25 cellular contexts compared by ENCODE assay signal in the genomic region with DNA sequence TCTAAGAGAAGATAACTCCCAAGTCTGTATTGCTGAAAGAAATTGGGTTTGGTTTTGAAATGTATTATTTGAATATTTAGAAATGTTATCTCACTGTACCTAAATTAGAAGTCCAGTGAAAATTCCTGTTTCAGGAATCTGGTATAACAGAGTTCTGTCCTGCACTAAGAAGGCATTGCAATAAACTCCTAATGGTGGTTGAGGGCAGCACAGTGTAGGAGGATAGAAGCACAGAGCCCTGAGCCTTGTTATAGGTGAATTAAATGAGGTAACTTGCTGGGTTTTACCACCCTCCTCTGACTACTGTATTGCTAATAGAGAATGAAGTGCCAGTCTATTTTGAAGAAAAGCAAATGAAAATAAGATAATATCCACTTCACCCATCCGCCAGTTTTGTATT.
DNase-seq lines count a peak whose midpoint lies in the region; ATAC-seq, FAIRE-seq and TF ChIP-seq lines count a peak whose summit lies in the region.
"Had no signal": no experiment of that assay in that cellular context is flagged by ENCODE, and none has a peak within 500 bp of the region (broad histone marks: within the 10 kb centered on the region; RNA-seq: fewer than 3 reads in every experiment).

No MANE protein-coding gene starts in this region.

- no peak overlapping the region for H3K27ac ChIP-seq in astrocyte (ENCODE audit: low read depth, low read length)
- no peak overlapping the region for H3K27ac ChIP-seq in neural progenitor cell
- H3K27ac ChIP-seq: 22Rv1, C4-2B, SJCRH30 had no signal

- peak; percentile 5 for FAIRE-seq in astrocyte (lab: Jason Lieb, UNC)
- FAIRE-seq: GM18507, H54, RCC 7860 had no signal

- no peaks in the 10 kb centered on the region for H3K9me3 ChIP-seq in astrocyte (ENCODE audit: insufficient read depth, low read depth, low read length)
- no peaks in the 10 kb centered on the region for H3K9me3 ChIP-seq in neural progenitor cell (ENCODE audit: low read depth)
- H3K9me3 ChIP-seq: Caco-2, SJCRH30 had no signal

- H4K20me1 ChIP-seq in astrocyte (ENCODE audit: insufficient read depth, low read length), result peaks cover 4% of the 10 kb centered on the region
- H4K20me1 ChIP-seq in neural progenitor cell (ENCODE audit: low read depth), result no peaks in the 10 kb centered on the region

- no peak overlapping the region for H3K4me2 ChIP-seq in astrocyte (ENCODE audit: low read length)
- H3K4me2 ChIP-seq in neural progenitor cell, result no peak overlapping the region

- ATAC-seq in activated naive CD8-positive, alpha-beta T cell treated with anti-CD3 and anti-CD28 coated beads, Interleukin-2, amount 50 U/mL, for 24 hours, result no peak
- ATAC-seq: CD8-positive, alpha-beta T cell; SK-N-SH treated with all-trans-retinoic acid at 6 μM for 48 hours had no signal

- no peak overlapping the region for H3K4me3 Mint-ChIP-seq in activated CD4-positive, alpha-beta T cell treated with anti-CD3 and anti-CD28 coated beads, Interleukin-2, amount 10 ng/mL, durations not matched to agents 24 days and 14 days
- H3K4me3 Mint-ChIP-seq in astrocyte (ENCODE audit: unreplicated experiment) (no peak overlapping the region), neural progenitor cell (no peak overlapping the region)
- H3K4me3 Mint-ChIP-seq in activated naive CD8-positive, alpha-beta T cell treated with anti-CD3 and anti-CD28 coated beads, Interleukin-2, amount 50 U/mL, for 24 hours, result no peak overlapping the region
- H3K4me3 Mint-ChIP-seq: B cell; CD8-positive, alpha-beta T cell had no signal

- H3K36me3 ChIP-seq in astrocyte (ENCODE audit: insufficient read depth, low read length) (no peaks in the 10 kb centered on the region), neural progenitor cell (no peaks in the 10 kb centered on the region)
- H3K36me3 ChIP-seq: SJCRH30 had no signal

- TF ChIP-seq CTCF in astrocyte (IDR thresholded peaks at IDR 0.05; ENCODE audit: insufficient read depth, low read depth, low read length), result no peak
- TF ChIP-seq CTCF in neural progenitor cell (IDR thresholded peaks at IDR 0.05), result peak; percentile 8

- no peak overlapping the region for H3K4me3 ChIP-seq in astrocyte (ENCODE audit: insufficient read depth, low read depth, low read length)
- H3K4me3 ChIP-seq in neural progenitor cell, result no peak overlapping the region
- H3K4me3 ChIP-seq: SJCRH30 had no signal

- H3K79me2 ChIP-seq in astrocyte (ENCODE audit: insufficient read depth, low read length) (peaks cover 68% of the 10 kb centered on the region), neural progenitor cell (ENCODE audit: low read depth) (no peaks in the 10 kb centered on the region)

- H3K9ac ChIP-seq in astrocyte (ENCODE audit: low read length) (no peak overlapping the region), neural progenitor cell (no peak overlapping the region)

- H2AFZ ChIP-seq in astrocyte (ENCODE audit: low read depth, low read length), result no peak overlapping the region
- no peak overlapping the region for H2AFZ ChIP-seq in neural progenitor cell (replicated peaks)

- H3K27me3 Mint-ChIP-seq in activated CD4-positive, alpha-beta T cell treated with anti-CD3 and anti-CD28 coated beads, Interleukin-2, amount 10 ng/mL, durations not matched to agents 24 days and 14 days, result no peaks in the 10 kb centered on the region
- no peaks in the 10 kb centered on the region for H3K27me3 Mint-ChIP-seq in astrocyte (ENCODE audit: low read depth, unreplicated experiment)
- H3K27me3 Mint-ChIP-seq in neural progenitor cell (ENCODE audit: insufficient read depth, low read depth), result no peaks in the 10 kb centered on the region
- H3K27me3 Mint-ChIP-seq in activated naive CD8-positive, alpha-beta T cell treated with anti-CD3 and anti-CD28 coated beads, Interleukin-2, amount 50 U/mL, for 24 hours, result no peaks in the 10 kb centered on the region
- H3K27me3 Mint-ChIP-seq: B cell had no signal

- DNase-seq in DMS53 (lab: John Stamatoyannopoulos, UW) (peak; percentile 18), DMS53 treated with DMSO at 0.1 percent for 48 hours (lab: John Stamatoyannopoulos, UW; ENCODE audit: unreplicated experiment) (no peak), astrocyte (ENCODE audit: low read depth) (no peak), neural progenitor cell (ENCODE audit: low spot score) (peak; percentile 13), nucleus accumbens (lab: John Stamatoyannopoulos, UW) (no peak)
- DNase-seq in activated CD4-positive, alpha-beta T cell treated with anti-CD3 and anti-CD28 coated beads, Interleukin-2, amount 10 ng/mL, durations not matched to agents 24 days and 14 days, result peak; percentile 27
- no peak for DNase-seq in activated CD4-positive, alpha-beta T cell treated with anti-CD3 and anti-CD28 coated beads for 4 hours
- no peak for DNase-seq in activated naive CD8-positive, alpha-beta T cell treated with anti-CD3 and anti-CD28 coated beads, Interleukin-2, amount 50 U/mL, for 24 hours
- DNase-seq: Caco-2; CD8-positive, alpha-beta T cell; IMR-90; KG1; NCI-H1048; NCI-H187; NCI-H2081 treated with DMSO at 0.1 percent for 48 hours; NCI-H446 treated with DMSO at 0.1 percent for 48 hours; NCI-H526; SJCRH30 had no signal

- intact Hi-C loops in activated CD4-positive, alpha-beta T cell treated with anti-CD3 and anti-CD28 coated beads, Interleukin-2, amount 10 ng/mL, durations not matched to agents 24 days and 14 days (cut with micrococcal nuclease), result no loop called here

- no peak overlapping the region for H3K27ac Mint-ChIP-seq in activated CD4-positive, alpha-beta T cell treated with anti-CD3 and anti-CD28 coated beads, Interleukin-2, amount 10 ng/mL, durations not matched to agents 24 days and 14 days
- H3K27ac Mint-ChIP-seq in astrocyte (ENCODE audit: unreplicated experiment) (no peak overlapping the region), neural progenitor cell (no peak overlapping the region)
- no peak overlapping the region for H3K27ac Mint-ChIP-seq in activated naive CD8-positive, alpha-beta T cell treated with anti-CD3 and anti-CD28 coated beads, Interleukin-2, amount 50 U/mL, for 24 hours
- H3K27ac Mint-ChIP-seq: B cell; CD8-positive, alpha-beta T cell had no signal

- H3K27me3 ChIP-seq in astrocyte (ENCODE audit: insufficient read depth, low read length), result no peaks in the 10 kb centered on the region
- no peaks in the 10 kb centered on the region for H3K27me3 ChIP-seq in neural progenitor cell
- H3K27me3 ChIP-seq: SJCRH30 had no signal

- H3F3A ChIP-seq in neural progenitor cell (ENCODE audit: low read depth), result no peaks in the 10 kb centered on the region

- no peaks in the 10 kb centered on the region for H3K9me3 Mint-ChIP-seq in activated CD4-positive, alpha-beta T cell treated with anti-CD3 and anti-CD28 coated beads, Interleukin-2, amount 10 ng/mL, durations not matched to agents 24 days and 14 days
- H3K9me3 Mint-ChIP-seq in astrocyte (ENCODE audit: unreplicated experiment) (no peaks in the 10 kb centered on the region), neural progenitor cell (no peaks in the 10 kb centered on the region)
- H3K9me3 Mint-ChIP-seq in activated naive CD8-positive, alpha-beta T cell treated with anti-CD3 and anti-CD28 coated beads, Interleukin-2, amount 50 U/mL, for 24 hours, result no peaks in the 10 kb centered on the region
- H3K9me3 Mint-ChIP-seq: CD8-positive, alpha-beta T cell had no signal

- peaks cover 11% of the 10 kb centered on the region for H3K36me3 Mint-ChIP-seq in activated CD4-positive, alpha-beta T cell treated with anti-CD3 and anti-CD28 coated beads, Interleukin-2, amount 10 ng/mL, durations not matched to agents 24 days and 14 days (ENCODE audit: low read depth)
- H3K36me3 Mint-ChIP-seq in astrocyte (ENCODE audit: low read depth, unreplicated experiment) (no peaks in the 10 kb centered on the region), neural progenitor cell (peaks cover 4% of the 10 kb centered on the region)
- peaks cover 3% of the 10 kb centered on the region for H3K36me3 Mint-ChIP-seq in activated naive CD8-positive, alpha-beta T cell treated with anti-CD3 and anti-CD28 coated beads, Interleukin-2, amount 50 U/mL, for 24 hours (ENCODE audit: low read depth)

- H3K4me1 ChIP-seq in astrocyte (ENCODE audit: insufficient read depth, low read length), result no peaks in the 10 kb centered on the region
- H3K4me1 ChIP-seq in neural progenitor cell, result no peaks in the 10 kb centered on the region
- H3K4me1 ChIP-seq: SJCRH30 had no signal

- peaks cover 10% of the 10 kb centered on the region for H3K4me1 Mint-ChIP-seq in activated CD4-positive, alpha-beta T cell treated with anti-CD3 and anti-CD28 coated beads, Interleukin-2, amount 10 ng/mL, durations not matched to agents 24 days and 14 days
- H3K4me1 Mint-ChIP-seq in astrocyte (ENCODE audit: low read depth, unreplicated experiment) (no peaks in the 10 kb centered on the region), neural progenitor cell (no peaks in the 10 kb centered on the region)
- H3K4me1 Mint-ChIP-seq in activated naive CD8-positive, alpha-beta T cell treated with anti-CD3 and anti-CD28 coated beads, Interleukin-2, amount 50 U/mL, for 24 hours, result peaks cover 13% of the 10 kb centered on the region

Comparison
In these comparisons a context has a peak if more than half of its experiments do, and no peak if none do; other contexts are left out.
1. DNase-seq: peak in DMS53 (single experiment), activated CD4-positive, alpha-beta T cell treated with anti-CD3 and anti-CD28 coated beads, Interleukin-2, amount 10 ng/mL, durations not matched to agents 24 days and 14 days (single experiment) and neural progenitor cell (single experiment); none in DMS53 treated with DMSO at 0.1 percent for 48 hours (single experiment), activated CD4-positive, alpha-beta T cell treated with anti-CD3 and anti-CD28 coated beads for 4 hours (0 of 2), astrocyte (single experiment), activated naive CD8-positive, alpha-beta T cell treated with anti-CD3 and anti-CD28 coated beads, Interleukin-2, amount 50 U/mL, for 24 hours (single experiment) and nucleus accumbens (0 of 56).